In the genomic region with DNA sequence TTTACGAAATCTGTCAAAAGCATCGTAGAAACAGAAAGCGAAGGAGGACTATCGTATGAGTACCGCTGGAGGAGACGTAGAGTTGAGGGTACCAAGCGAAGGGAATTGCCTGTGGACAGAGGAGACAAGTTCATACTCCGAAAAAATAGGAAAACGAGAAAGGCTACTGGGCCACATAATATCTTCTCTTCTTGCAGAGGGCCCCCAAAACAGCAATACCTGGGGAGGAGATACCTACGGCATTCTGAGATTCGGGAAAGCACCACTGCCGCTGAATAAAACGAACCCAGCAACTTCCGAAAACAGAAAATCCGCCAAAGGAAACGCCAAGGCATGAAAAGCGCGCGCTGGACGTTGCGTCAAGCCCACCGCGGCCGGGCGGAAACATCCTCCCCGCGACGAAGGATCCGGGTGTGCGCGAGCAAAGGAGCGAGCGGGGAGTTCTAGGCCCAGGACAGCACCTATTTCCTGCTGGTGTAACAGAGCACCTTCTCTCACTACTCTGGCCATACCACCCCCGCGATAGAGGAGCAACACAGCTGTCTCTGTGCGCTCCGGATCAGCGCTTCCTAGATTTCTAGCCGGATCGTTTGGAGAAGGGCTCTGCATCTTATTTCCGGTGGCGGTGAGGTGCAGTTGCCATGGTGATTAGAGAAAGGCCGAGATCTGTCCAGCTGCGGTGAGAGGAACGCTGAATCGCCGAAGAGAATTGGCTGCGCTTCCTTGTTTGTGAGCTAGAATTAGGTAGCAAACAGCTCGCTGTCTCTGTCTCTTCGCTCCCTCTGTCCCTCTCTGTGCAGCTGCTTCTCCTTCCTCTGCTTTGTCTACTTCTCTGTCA, we compare ENCODE assay signal across 8 cellular contexts. TPM values are rescaled to one million over a fixed set of nuclear protein-coding genes. Genes with fewer than 3 reads are reported as not detected.
DNase-seq lines count a peak whose midpoint lies in the region; ATAC-seq, FAIRE-seq and TF ChIP-seq lines count a peak whose summit lies in the region.

A gene with protein sequence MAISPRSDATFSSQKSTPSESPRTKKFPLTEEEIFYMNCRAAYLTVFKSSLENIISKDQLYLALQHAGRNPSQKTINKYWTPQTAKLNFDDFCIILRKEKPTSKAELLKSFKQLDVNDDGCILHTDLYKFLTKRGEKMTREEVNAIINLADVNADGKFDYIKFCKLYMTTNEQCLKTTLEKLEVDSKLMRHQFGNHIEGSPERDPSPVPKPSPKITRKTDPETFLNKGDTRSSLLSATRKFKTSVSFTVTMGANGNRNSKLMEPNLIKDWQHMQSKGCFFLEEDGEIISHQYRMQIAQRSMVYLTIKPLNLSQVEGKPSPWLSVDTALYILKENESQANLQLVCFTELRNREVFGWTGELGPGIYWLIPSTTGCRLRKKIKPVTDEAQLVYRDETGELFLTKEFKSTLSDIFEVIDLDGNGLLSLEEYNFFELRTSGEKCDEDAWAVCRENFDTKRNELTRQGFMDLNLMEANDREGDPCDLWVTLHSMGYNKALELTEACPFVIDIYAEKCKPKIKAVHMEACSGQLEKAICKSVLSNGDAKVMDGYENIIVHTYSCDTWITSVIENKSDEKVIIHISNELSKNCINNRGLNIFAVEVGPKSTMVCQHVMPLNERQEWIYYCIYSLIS (plus strand): TSS at position 635 of the 838 bp plus-strand sequence. CDS start 2,048 bp downstream, outside the sequence.
A gene with protein sequence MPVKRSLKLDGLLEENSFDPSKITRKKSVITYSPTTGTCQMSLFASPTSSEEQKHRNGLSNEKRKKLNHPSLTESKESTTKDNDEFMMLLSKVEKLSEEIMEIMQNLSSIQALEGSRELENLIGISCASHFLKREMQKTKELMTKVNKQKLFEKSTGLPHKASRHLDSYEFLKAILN (minus strand): TSS at position 335 of the 838 bp plus-strand sequence. CDS start 92 bp downstream, at position 243.

- H3K27me3 Mint-ChIP-seq in activated CD8-positive, alpha-beta memory T cell treated with anti-CD3 and anti-CD28 coated beads, Interleukin-2, amount 10 ng/mL, durations not matched to agents 7 days and 5 days: no peaks in the 10 kb centered on the region

- H3K23ac ChIP-seq in H1 (ENCODE audit: insufficient read length) (no peak within 1 kb of the TSS), mesenchymal stem cell (ENCODE audit: low read length in 2 of 2) (no peak within 1 kb of the TSS)

- ATAC-seq in activated CD8-positive, alpha-beta memory T cell treated with anti-CD3 and anti-CD28 coated beads, Interleukin-2, amount 10 ng/mL, durations not matched to agents 7 days and 5 days: peak; percentile 91

- H3K79me2 ChIP-seq in H1 (ENCODE audit: control insufficient read depth in 1 of 2, insufficient read depth in 2 of 2, low read length in 2 of 2): peaks cover 0 to 21% of the 10 kb centered on the region in 2 experiments; a peak in 2 of 4 replicates

- H2AFZ ChIP-seq in H1 (ENCODE audit: low read length) (peak within 1 kb of the TSS; percentile 92), mesenchymal stem cell (ENCODE audit: low read depth, low read length) (peak within 1 kb of the TSS; percentile 74)

- H3K4me1 ChIP-seq in H1 (replicated peaks in 1 of 4; ENCODE audit: control insufficient read depth in 3 of 4, insufficient read depth in 4 of 4, low read length in 3 of 4): peaks cover 0 to 7% (median 0%) of the 10 kb centered on the region in 4 experiments; a peak in 2 of 7 replicates
- H3K4me1 ChIP-seq in mesenchymal stem cell (ENCODE audit: control insufficient read depth, insufficient read depth, low read depth, low read length): no peaks in the 10 kb centered on the region

- H2BK20ac ChIP-seq in H1 (ENCODE audit: low read length): no peak within 1 kb of the TSS

- H3K27ac Mint-ChIP-seq in activated CD8-positive, alpha-beta memory T cell treated with anti-CD3 and anti-CD28 coated beads, Interleukin-2, amount 10 ng/mL, durations not matched to agents 7 days and 5 days: peak within 1 kb of the TSS; percentile 97

- no peaks in the 10 kb centered on the region for H3K27me3 ChIP-seq in H1 (replicated peaks in 1 of 4; ENCODE audit: control insufficient read depth in 3 of 4, extremely low read depth in 1 of 4, insufficient read depth in 3 of 4, low read length in 3 of 4)
- no peaks in the 10 kb centered on the region for H3K27me3 ChIP-seq in mesenchymal stem cell (ENCODE audit: control insufficient read depth in 1 of 2, insufficient read depth in 1 of 2, low read length in 2 of 2)

- H2BK120ac ChIP-seq in H1 (replicated peaks; ENCODE audit: low read depth, low read length): no peak within 1 kb of the TSS
- H2BK120ac ChIP-seq in mesenchymal stem cell (ENCODE audit: low read depth, low read length): peak within 1 kb of the TSS; percentile 97

- TF ChIP-seq POLR2A in H1 (IDR thresholded peaks at IDR 0.05; ENCODE audit: control extremely low read depth in 1 of 2, low read depth in 2 of 2, low read length in 2 of 2): peak; percentile 60 to 69

- no peak within 1 kb of the TSS for H3K56ac ChIP-seq in H1 (replicated peaks; ENCODE audit: insufficient read length, low read depth, low read length)

- H2BK5ac ChIP-seq in H1 (ENCODE audit: low read depth, low read length) (peak within 1 kb of the TSS; percentile 88), mesenchymal stem cell (ENCODE audit: low read depth, low read length, poor library complexity, severe bottlenecking) (no peak within 1 kb of the TSS)

- H3K18ac ChIP-seq in H1 (ENCODE audit: extremely low read depth, low read length): no peak within 1 kb of the TSS; the same call in 1 of the 2 replicates
- H3K18ac ChIP-seq in mesenchymal stem cell (ENCODE audit: low read depth in 1 of 2, low read length in 2 of 2): peak within 1 kb of the TSS; percentile 63 to 79

- CTCF ChIA-PET in activated CD8-positive, alpha-beta memory T cell treated with anti-CD3 and anti-CD28 coated beads, Interleukin-2, amount 10 ng/mL, durations not matched to agents 7 days and 5 days (lab: Charles Lee): interaction anchor here (1.1 kb wide), 1 partner anchor 15 kb away, joined by 6 read pairs; no protein-coding TSS in a partner anchor
- CTCF ChIA-PET in H1 (lab: Charles Lee; ENCODE audit: partially characterized antibody): interaction anchor here (0.6 to 3.6 kb wide), 2 partner anchors 15 to 52 kb away, joined by 3 to 20 read pairs; no protein-coding TSS in a partner anchor

- H3K4me3 ChIP-seq in H1 (ENCODE audit: extremely low read depth in 1 of 4, insufficient read depth in 2 of 4, low read depth in 3 of 4, low read length in 4 of 4) (peak within 1 kb of the TSS; percentile 80 to 94 (median 90)), mesenchymal stem cell (ENCODE audit: insufficient read depth in 1 of 2, low read depth in 1 of 2, low read length in 2 of 2) (peak within 1 kb of the TSS; percentile 55 to 96)

- H3K27ac ChIP-seq in H1 (ENCODE audit: low read depth, low read length): peak within 1 kb of the TSS; percentile 92
- peak within 1 kb of the TSS; percentile 92 for H3K27ac ChIP-seq in mesenchymal stem cell (ENCODE audit: low read length, poor library complexity, severe bottlenecking)

- H3K4me1 Mint-ChIP-seq in activated CD8-positive, alpha-beta memory T cell treated with anti-CD3 and anti-CD28 coated beads, Interleukin-2, amount 10 ng/mL, durations not matched to agents 7 days and 5 days: peaks cover 34% of the 10 kb centered on the region

- FAIRE-seq in H1 (lab: Jason Lieb, UNC): peak; percentile 66

- H3K36me3 ChIP-seq in H1 (ENCODE audit: control insufficient read depth in 2 of 4, insufficient read depth in 4 of 4, low read length in 3 of 4) (no peaks in the 10 kb centered on the region; a peak in 1 of 8 replicates), mesenchymal stem cell (ENCODE audit: control insufficient read depth in 1 of 2, insufficient read depth in 2 of 2, low read depth in 1 of 2, low read length in 2 of 2) (peaks cover 0 to 25% of the 10 kb centered on the region in 2 experiments)

- H4K8ac ChIP-seq in H1 (ENCODE audit: extremely low read depth, insufficient read depth, low read length): 0 out of 2 replicates have a peak within 1 kb of the TSS, but pooled peaks have one; percentile 77
- H4K8ac ChIP-seq in mesenchymal stem cell (ENCODE audit: low read length): peak within 1 kb of the TSS; percentile 97

- peak within 1 kb of the TSS; percentile 26 for H4K5ac ChIP-seq in H1 (ENCODE audit: insufficient read length, low read depth, low read length)

- H3K14ac ChIP-seq in H1 (ENCODE audit: insufficient read length): no peak within 1 kb of the TSS
- no peak within 1 kb of the TSS for H3K14ac ChIP-seq in mesenchymal stem cell (ENCODE audit: low read length in 2 of 2)

- H2AK5ac ChIP-seq in H1 (ENCODE audit: low read depth, low read length) (no peak within 1 kb of the TSS), mesenchymal stem cell (ENCODE audit: low read length, severe bottlenecking) (no peak within 1 kb of the TSS)

- H3K79me1 ChIP-seq in H1 (ENCODE audit: low read depth, low read length) (no peaks in the 10 kb centered on the region), mesenchymal stem cell (replicated peaks; ENCODE audit: low read length, poor library complexity, severe bottlenecking) (peaks cover 3% of the 10 kb centered on the region)

- no peak for TF ChIP-seq RAD21 in H1 (IDR thresholded peaks at IDR 0.05 in 1 of 2, conservative IDR thresholded peaks at IDR 0.05 in 1 of 2; ENCODE audit: low read depth in 2 of 2, low read length in 2 of 2)

- H4K20me1 ChIP-seq in H1 (replicated peaks in 1 of 2; ENCODE audit: control insufficient read depth in 1 of 2, insufficient read depth in 2 of 2, low read length in 2 of 2): no peaks in the 10 kb centered on the region

- DNase-seq in COLO668 (lab: John Stamatoyannopoulos, UW; ENCODE audit: unreplicated experiment): peak; percentile 98
- peak; percentile 76 for DNase-seq in GM20000 (ENCODE audit: low spot score)
- DNase-seq in HS-5 (ENCODE audit: low read depth): peak; percentile 89
- DNase-seq in NOMO-1 (lab: John Stamatoyannopoulos, UW; ENCODE audit: unreplicated experiment in 2 of 2): peak; percentile 92
- DNase-seq in activated CD8-positive, alpha-beta memory T cell treated with anti-CD3 and anti-CD28 coated beads, Interleukin-2, amount 10 ng/mL, durations not matched to agents 7 days and 5 days: peak; percentile 89
- peak; percentile 80 to 89 for DNase-seq in H1 (ENCODE audit: low read depth in 1 of 2, low spot score in 2 of 2)
- DNase-seq in mesenchymal stem cell: peak; percentile 97
- DNase-seq in stimulated activated CD8-positive, alpha-beta memory T cell treated with anti-CD3 and anti-CD28 coated beads, Interleukin-12 subunit alpha, Interleukin-12 subunit beta, amount 100 ng/mL, for 24 hours (ENCODE audit: extremely low read depth): peak; percentile 57

- H3K9me3 ChIP-seq in H1 (ENCODE audit: insufficient read depth in 2 of 2, low read depth in 1 of 2, low read length in 1 of 2) (no peaks in the 10 kb centered on the region), mesenchymal stem cell (ENCODE audit: control insufficient read depth, low read length) (no peaks in the 10 kb centered on the region)

- peaks cover 7% of the 10 kb centered on the region; the same call in 1 of the 2 replicates for H3K23me2 ChIP-seq in H1 (ENCODE audit: low read depth, low read length)

- H3K4me3 Mint-ChIP-seq in activated CD8-positive, alpha-beta memory T cell treated with anti-CD3 and anti-CD28 coated beads, Interleukin-2, amount 10 ng/mL, durations not matched to agents 7 days and 5 days: peak within 1 kb of the TSS; percentile 95

- H3K4me2 ChIP-seq in H1 (ENCODE audit: insufficient read depth in 1 of 2, low read depth in 2 of 2, low read length in 2 of 2): peak within 1 kb of the TSS; percentile 76 to 80
- peak within 1 kb of the TSS; percentile 80 for H3K4me2 ChIP-seq in mesenchymal stem cell (ENCODE audit: low read length, poor library complexity, severe bottlenecking)

- TF ChIP-seq CTCF in GM20000 (IDR thresholded peaks at IDR 0.05; ENCODE audit: extremely low read depth, missing control alignments) (no peak), H1 (IDR thresholded peaks at IDR 0.05; ENCODE audit: control extremely low read depth in 1 of 3, insufficient read depth in 1 of 3, low read depth in 1 of 3, low read length in 3 of 3) (no peak)

- H3K4ac ChIP-seq in H1 (replicated peaks; ENCODE audit: insufficient read length, low read depth, low read length) (no peak within 1 kb of the TSS), mesenchymal stem cell (ENCODE audit: low read depth in 1 of 2, low read length in 2 of 2) (peak within 1 kb of the TSS in 1 of 2 experiments; percentile 57)

- H4K91ac ChIP-seq in H1 (replicated peaks; ENCODE audit: insufficient read length, low read length): no peak within 1 kb of the TSS
- H4K91ac ChIP-seq in mesenchymal stem cell (ENCODE audit: low read length): peak within 1 kb of the TSS; percentile 90

- H2BK15ac ChIP-seq in H1 (ENCODE audit: low read length): no peak within 1 kb of the TSS
- no peak within 1 kb of the TSS for H2BK15ac ChIP-seq in mesenchymal stem cell (ENCODE audit: low read depth, poor library complexity, severe bottlenecking)

- 1% methylated on average over 50 of the region's 50 CpGs; no CpG with 5 or more reads in 1 of the 2 experiments for WGBS in H1 (ENCODE audit: extremely low coverage in 1 of 2, insufficient coverage in 1 of 2, insufficient read length in 1 of 2, insufficient replicate concordance in 2 of 2, low coverage in 1 of 2, low lambda C conversion rate in 2 of 2, missing lambda C conversion rate in 1 of 2), 2 experiments
- under 1% methylated on average over 47 of the region's 50 CpGs for WGBS in mesenchymal stem cell

- H2BK12ac ChIP-seq in H1 (ENCODE audit: low read depth, low read length) (no peak within 1 kb of the TSS), mesenchymal stem cell (ENCODE audit: low read length in 2 of 2) (peak within 1 kb of the TSS in 1 of 2 experiments; percentile 50)

- no peaks in the 10 kb centered on the region for H3K9me3 Mint-ChIP-seq in activated CD8-positive, alpha-beta memory T cell treated with anti-CD3 and anti-CD28 coated beads, Interleukin-2, amount 10 ng/mL, durations not matched to agents 7 days and 5 days (ENCODE audit: low read depth)

- POLR2A ChIA-PET in H1 (lab: Charles Lee; ENCODE audit: partially characterized antibody): interaction anchor here (1.1 to 1.2 kb wide), 3 partner anchors 10 to 13 kb away, joined by 4 to 6 read pairs (median 4); no protein-coding TSS in a partner anchor

- H3K36me3 Mint-ChIP-seq in activated CD8-positive, alpha-beta memory T cell treated with anti-CD3 and anti-CD28 coated beads, Interleukin-2, amount 10 ng/mL, durations not matched to agents 7 days and 5 days: no peaks in the 10 kb centered on the region

- H3K9ac ChIP-seq in H1 (replicated peaks in 1 of 4; ENCODE audit: extremely low read depth in 1 of 4, low read depth in 3 of 4, low read length in 3 of 4): peak within 1 kb of the TSS; percentile 78 to 93 (median 82)
- peak within 1 kb of the TSS; percentile 98 for H3K9ac ChIP-seq in mesenchymal stem cell (ENCODE audit: low read length)

- TF ChIP-seq EP300 in H1 (IDR thresholded peaks at IDR 0.05; ENCODE audit: borderline replicate concordance in 1 of 2, low read depth in 2 of 2, low read length in 2 of 2): peak in 1 of 2 experiments; percentile 69; a peak in 1 of 3 replicates

RNA-seq across cellular contexts. Expression of the first gene that starts in this region (rescaled TPM):
- total RNA-seq in activated CD8-positive, alpha-beta memory T cell treated with anti-CD3 and anti-CD28 coated beads, Interleukin-2, amount 10 ng/mL, durations not matched to agents 7 days and 5 days: 1 to 10 TPM; 5.4 to 6.3 TPM
- 2.5 and 3.1 TPM in 2 replicates for total RNA-seq in H1 (2021; fragmentation: NEBNext Ultra II Directional; extraction: Animal tissue kit (Norgen Biotek cat#: 25700))
- polyA plus RNA-seq in H1 (2011; rRNA removed): 0.55 and 1.1 TPM in 2 replicates
- 1.4 TPM for polyA plus RNA-seq in H1 (2011; cell fraction: cytosol; rRNA removed)
- 0.44 TPM for polyA plus RNA-seq in H1 (2011; cell fraction: nucleus; rRNA removed)
- polyA plus RNA-seq in H1 (2012, experiment 1 of 2): 1.8 to 3.4 TPM (median 2.4 TPM) in 4 replicates
- 0.26 TPM for polyA plus RNA-seq in H1 (2012, experiment 2 of 2)
- polyA plus RNA-seq in H1 (2013, experiment 1 of 2): 3.8 TPM
- polyA plus RNA-seq in H1 (2013, experiment 2 of 2): 3.0 TPM
- 1.2 and 1.3 TPM in 2 replicates for polyA minus RNA-seq in H1 (2011; rRNA and poly(A)+ RNA removed)
- 0.66 TPM for polyA minus RNA-seq in H1 (2011; cell fraction: cytosol; rRNA and poly(A)+ RNA removed)
- 2.6 TPM for polyA minus RNA-seq in H1 (2011; cell fraction: nucleus; rRNA and poly(A)+ RNA removed)
- polyA plus RNA-seq in mesenchymal stem cell (2013, experiment 1 of 2): 5.2 TPM
- polyA plus RNA-seq in mesenchymal stem cell (2013, experiment 2 of 2): 4.4 TPM

RNA-seq across cellular contexts. Expression of the second gene that starts in this region (rescaled TPM):
- total RNA-seq in activated CD8-positive, alpha-beta memory T cell treated with anti-CD3 and anti-CD28 coated beads, Interleukin-2, amount 10 ng/mL, durations not matched to agents 7 days and 5 days: 10 to 100 TPM; 50.0 to 57.1 TPM
- 43.3 and 49.1 TPM in 2 replicates for total RNA-seq in H1 (2021; fragmentation: NEBNext Ultra II Directional; extraction: Animal tissue kit (Norgen Biotek cat#: 25700))
- polyA plus RNA-seq in H1 (2011; rRNA removed): 8.4 and 17.6 TPM in 2 replicates
- polyA plus RNA-seq in H1 (2011; cell fraction: cytosol; rRNA removed): 26.9 TPM
- polyA plus RNA-seq in H1 (2011; cell fraction: nucleus; rRNA removed): 8.8 TPM
- polyA plus RNA-seq in H1 (2012, experiment 1 of 2): 22.5 to 38.5 TPM (median 23.5 TPM) in 4 replicates
- polyA plus RNA-seq in H1 (2012, experiment 2 of 2): 22.3 TPM
- polyA plus RNA-seq in H1 (2013, experiment 1 of 2): 70.0 TPM
- polyA plus RNA-seq in H1 (2013, experiment 2 of 2): 66.5 TPM
- 5.2 and 9.4 TPM in 2 replicates for polyA minus RNA-seq in H1 (2011; rRNA and poly(A)+ RNA removed)
- polyA minus RNA-seq in H1 (2011; cell fraction: cytosol; rRNA and poly(A)+ RNA removed): 7.4 TPM
- 27.7 TPM for polyA minus RNA-seq in H1 (2011; cell fraction: nucleus; rRNA and poly(A)+ RNA removed)
- polyA plus RNA-seq in mesenchymal stem cell (2013, experiment 1 of 2): 20.0 TPM
- polyA plus RNA-seq in mesenchymal stem cell (2013, experiment 2 of 2): 20.4 TPM

Comparison
In these comparisons a context has a peak if more than half of its experiments do, and no peak if none do; other contexts are left out.
1. Peak in every context shown above with its lines: DNase-seq, ATAC-seq, H3K4me3 ChIP-seq and H3K27ac ChIP-seq.